8 cellular contexts compared by ENCODE assay signal in genomic region chr2:74399785-74400184, GRCh38. TPM values are rescaled to one million over a fixed set of nuclear protein-coding genes. Genes with fewer than 3 reads are reported as not detected.
A peak's percentile ranks its signal among the peaks of the same experiment; 100 is the strongest.
DNase-seq lines count a peak whose midpoint lies in the region; ATAC-seq and TF ChIP-seq lines count a peak whose summit lies in the region.

No MANE protein-coding gene starts in this region.

- no peaks in the 10 kb centered on the region for H3K27me3 ChIP-seq in esophagus muscularis mucosa

- H3K4me3 Mint-ChIP-seq in CD14-positive monocyte: no peak overlapping the region
- no peak overlapping the region for H3K4me3 Mint-ChIP-seq in stimulated activated naive CD8-positive, alpha-beta T cell treated with anti-CD3 and anti-CD28 coated beads, Interleukin-15, amount 100 ng/mL, for 72 hours

- H3K36me3 Mint-ChIP-seq in CD14-positive monocyte: no peaks in the 10 kb centered on the region

- H3K9me3 ChIP-seq in esophagus muscularis mucosa: no peaks in the 10 kb centered on the region

- H3K27me3 Mint-ChIP-seq in CD14-positive monocyte (ENCODE audit: low read depth in 3 of 3): peaks cover 2 to 5% (median 5%) of the 10 kb centered on the region in 3 donors
- no peaks in the 10 kb centered on the region for H3K27me3 Mint-ChIP-seq in stimulated activated naive CD8-positive, alpha-beta T cell treated with anti-CD3 and anti-CD28 coated beads, Interleukin-15, amount 100 ng/mL, for 72 hours

- H3K4me3 ChIP-seq in esophagus muscularis mucosa: no peak overlapping the region

- H3K27ac Mint-ChIP-seq in CD14-positive monocyte: no peak overlapping the region
- no peak overlapping the region for H3K27ac Mint-ChIP-seq in stimulated activated naive CD8-positive, alpha-beta T cell treated with anti-CD3 and anti-CD28 coated beads, Interleukin-15, amount 100 ng/mL, for 72 hours

- TF ChIP-seq POLR2A in esophagus muscularis mucosa (IDR thresholded peaks at IDR 0.05; ENCODE audit: low read depth): no peak

- DNase-seq in CD14-positive monocyte (ENCODE audit: low spot score) (no peak), RKO (ENCODE audit: low spot score) (peak; percentile 46), esophagus muscularis mucosa (ENCODE audit: extremely low spot score) (no peak), Ammon's horn (ENCODE audit: low spot score) (no peak), anterior cingulate cortex (lab: John Stamatoyannopoulos, UW) (no peak)
- DNase-seq in stimulated activated naive CD8-positive, alpha-beta T cell treated with anti-CD3 and anti-CD28 coated beads, Interleukin-15, amount 100 ng/mL, for 72 hours: no peak

- H3K36me3 ChIP-seq in esophagus muscularis mucosa: no peaks in the 10 kb centered on the region

- intact Hi-C loops in CD14-positive monocyte (cut with micrococcal nuclease) (loop anchor here in 1 of 2 donors (10.0 kb wide), 2 partner anchors 145 to 575 kb away; partner anchors contain the start of gene STAMBP), esophagus muscularis mucosa (cut with DNase I) (loop anchor here (10.0 kb wide), 2 partner anchors 65 to 145 kb away; no protein-coding TSS in a partner anchor)

- no peak overlapping the region for H3K27ac ChIP-seq in esophagus muscularis mucosa (replicated peaks in 1 of 4)

- peaks cover 0 to 4% (median 0%) of the 10 kb centered on the region in 7 donors for H3K9me3 Mint-ChIP-seq in CD14-positive monocyte
- H3K9me3 Mint-ChIP-seq in stimulated activated naive CD8-positive, alpha-beta T cell treated with anti-CD3 and anti-CD28 coated beads, Interleukin-15, amount 100 ng/mL, for 72 hours: no peaks in the 10 kb centered on the region

- no peaks in the 10 kb centered on the region for H3K4me1 Mint-ChIP-seq in CD14-positive monocyte
- no peaks in the 10 kb centered on the region for H3K4me1 Mint-ChIP-seq in stimulated activated naive CD8-positive, alpha-beta T cell treated with anti-CD3 and anti-CD28 coated beads, Interleukin-15, amount 100 ng/mL, for 72 hours

- no peak for TF ChIP-seq EP300 in esophagus muscularis mucosa (IDR thresholded peaks at IDR 0.05)

- TF ChIP-seq CTCF in CD14-positive monocyte (IDR thresholded peaks at IDR 0.05): peak; percentile 78
- TF ChIP-seq CTCF in esophagus muscularis mucosa (IDR thresholded peaks at IDR 0.05): peak; percentile 18 to 44 (median 31)

- no peaks in the 10 kb centered on the region for H3K4me1 ChIP-seq in esophagus muscularis mucosa

- ATAC-seq in GM19395 (IDR thresholded peaks at IDR 0.05; ENCODE audit: unreplicated experiment) (peak; percentile 60), GM18861 (IDR thresholded peaks at IDR 0.05; ENCODE audit: unreplicated experiment) (no peak)
- peak; percentile 81 for ATAC-seq in stimulated activated naive CD8-positive, alpha-beta T cell treated with anti-CD3 and anti-CD28 coated beads, Interleukin-15, amount 100 ng/mL, for 72 hours

RNA-seq across cellular contexts. Expression of gene DCTN1, which starts 19.7 kb away (rescaled TPM):
- polyA plus RNA-seq in CD14-positive monocyte: 10 to 100 TPM; 27.7 to 45.5 TPM
- total RNA-seq in esophagus muscularis mucosa: 100 to 1,000 TPM; 136 to 188 (median 162) TPM

RNA-seq across cellular contexts. Expression of gene C2orf81, which starts 21.6 kb away (rescaled TPM):
- polyA plus RNA-seq in CD14-positive monocyte: 1 to 10 TPM; 1.2 to 1.7 TPM
- total RNA-seq in esophagus muscularis mucosa: 1 to 10 TPM in 3 of 4 donors, under 1 TPM in 1; 0.66 to 4.6 (median 3.2) TPM

RNA-seq across cellular contexts. Expression of gene WDR54, which starts 21.7 kb away (rescaled TPM):
- polyA plus RNA-seq in CD14-positive monocyte: 10 to 100 TPM in 1 of 2 donors, 1 to 10 TPM in 1; 7.9 to 11.7 TPM
- total RNA-seq in esophagus muscularis mucosa: 10 to 100 TPM in 2 of 4 donors, 1 to 10 TPM in 2; 7.6 to 14.6 (median 11.9) TPM

RNA-seq across cellular contexts. Expression of gene RTKN, which starts 42.0 kb away (rescaled TPM):
- not detected for polyA plus RNA-seq in CD14-positive monocyte
- 10 to 100 TPM in 2 of 4 donors, 1 to 10 TPM in 2; 8.4 to 14.1 (median 11.3) TPM for total RNA-seq in esophagus muscularis mucosa

RNA-seq across cellular contexts. Expression of gene INO80B, which starts 55.1 kb away (rescaled TPM):
- 1 to 10 TPM; 4.8 TPM for polyA plus RNA-seq in CD14-positive monocyte
- 10 to 100 TPM in 3 of 4 donors, 1 to 10 TPM in 1; 8.7 to 16.6 (median 10.6) TPM for total RNA-seq in esophagus muscularis mucosa
